ENCODE assay signal across 21 cellular contexts in the genomic region with DNA sequence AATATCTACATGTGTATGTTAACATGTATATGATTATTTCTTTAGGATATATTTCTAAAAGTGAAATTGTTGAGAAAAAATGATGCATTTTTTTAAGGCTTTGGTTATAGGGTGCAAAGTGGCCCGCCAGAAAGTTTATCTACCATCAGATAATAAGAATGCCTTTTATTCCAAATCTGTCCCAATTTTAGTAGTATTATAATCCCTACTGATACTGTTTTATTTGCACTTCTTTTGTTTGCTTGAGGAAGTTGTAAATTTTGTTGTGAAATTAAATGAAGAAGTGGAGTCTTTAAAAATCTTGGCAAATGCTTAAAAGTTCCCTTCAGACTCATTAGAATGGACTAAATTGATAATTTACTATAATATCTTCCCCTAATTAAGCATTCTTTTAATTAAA.
DNase-seq lines count a peak whose midpoint lies in the region; ATAC-seq and TF ChIP-seq lines count a peak whose summit lies in the region.
"Had no signal": no experiment of that assay in that cellular context is flagged by ENCODE, and none has a peak within 500 bp of the region (broad histone marks: within the 10 kb centered on the region; RNA-seq: fewer than 3 reads in every experiment).

No MANE protein-coding gene starts in this region.

- H3K4me3 Mint-ChIP-seq in central memory CD8-positive, alpha-beta T cell, result no peak overlapping the region
- H3K4me3 Mint-ChIP-seq: CD4-positive, CD25-positive, alpha-beta regulatory T cell; T-cell had no signal

- TF ChIP-seq CTCF in HEK293 (tag by site-specific recombination; IDR thresholded peaks at IDR 0.05) (no peak), upper lobe of right lung (IDR thresholded peaks at IDR 0.05) (no peak), tibial nerve (IDR thresholded peaks at IDR 0.05) (no peak)

- H3K27me3 ChIP-seq in upper lobe of right lung, result no peaks in the 10 kb centered on the region
- H3K27me3 ChIP-seq in tibial nerve, result no peaks in the 10 kb centered on the region
- H3K27me3 ChIP-seq: MG63 had no signal

- POLR2A ChIA-PET in HEK293 (lab: Yijun Ruan, JAX), result no interaction called here

- no peak for TF ChIP-seq EP300 in tibial nerve (IDR thresholded peaks at IDR 0.05)

- H3K27me3 Mint-ChIP-seq in central memory CD8-positive, alpha-beta T cell, result no peaks in the 10 kb centered on the region
- H3K27me3 Mint-ChIP-seq: CD4-positive, CD25-positive, alpha-beta regulatory T cell; T-cell had no signal

- no peaks in the 10 kb centered on the region for H3K36me3 ChIP-seq in HEK293 (ENCODE audit: control insufficient read depth in 2 of 2, insufficient read depth in 1 of 2, low read length in 2 of 2)
- H3K36me3 ChIP-seq in upper lobe of right lung, result no peaks in the 10 kb centered on the region
- no peaks in the 10 kb centered on the region for H3K36me3 ChIP-seq in tibial nerve
- H3K36me3 ChIP-seq: MG63 had no signal

- H3K9me3 ChIP-seq in HEK293 (ENCODE audit: control insufficient read depth, insufficient read depth, low read depth, low read length), result no peaks in the 10 kb centered on the region
- H3K9me3 ChIP-seq in upper lobe of right lung, result no peaks in the 10 kb centered on the region
- H3K9me3 ChIP-seq in tibial nerve, result no peaks in the 10 kb centered on the region
- H3K9me3 ChIP-seq: MG63 had no signal

- peak overlapping the region; percentile 71 for H3K27ac Mint-ChIP-seq in central memory CD8-positive, alpha-beta T cell (ENCODE audit: low read depth)
- H3K27ac Mint-ChIP-seq: T-cell had no signal

- no peak overlapping the region for H3K27ac ChIP-seq in HEK293 (ENCODE audit: extremely low read depth, low read depth, low read length)
- no peak overlapping the region for H3K27ac ChIP-seq in upper lobe of right lung
- H3K27ac ChIP-seq in tibial nerve, result no peak overlapping the region

- no peak for ATAC-seq in central memory CD8-positive, alpha-beta T cell (replicated peaks; ENCODE audit: extremely low read depth, poor library complexity, severe bottlenecking)
- no peak for ATAC-seq in upper lobe of right lung
- ATAC-seq: T-cell had no signal

- H3K4me3 ChIP-seq in HEK293 (ENCODE audit: low read depth, low read length) (no peak overlapping the region), upper lobe of right lung (no peak overlapping the region), tibial nerve (no peak overlapping the region)
- H3K4me3 ChIP-seq: MG63 had no signal

- peaks cover 7% of the 10 kb centered on the region for H3K36me3 Mint-ChIP-seq in central memory CD8-positive, alpha-beta T cell (ENCODE audit: insufficient read depth)
- H3K36me3 Mint-ChIP-seq: CD4-positive, CD25-positive, alpha-beta regulatory T cell had no signal

- intact Hi-C loops in upper lobe of right lung (cut with DNase I), result no loop called here

- H3K9me3 Mint-ChIP-seq in central memory CD8-positive, alpha-beta T cell, result no peaks in the 10 kb centered on the region
- H3K9me3 Mint-ChIP-seq: CD4-positive, CD25-positive, alpha-beta regulatory T cell; T-cell had no signal

- TF ChIP-seq POLR2A in tibial nerve (IDR thresholded peaks at IDR 0.05), result no peak

- H3K4me1 ChIP-seq in HEK293 (ENCODE audit: control insufficient read depth, insufficient read depth, low read length) (peaks cover 79% of the 10 kb centered on the region), upper lobe of right lung (peaks cover 48% of the 10 kb centered on the region), tibial nerve (peaks cover 5 to 88% (median 24%) of the 10 kb centered on the region in 4 donors)

- CTCF ChIA-PET in HEK293 (lab: Yijun Ruan, JAX), result interaction anchor here (0.8 to 1.1 kb wide), 2 partner anchors 46 to 56 kb away, joined by 3 to 4 read pairs; no protein-coding TSS in a partner anchor

- WGBS in tibial nerve, 2 donors, result 89 to 91% methylated on average over 1 of the region's 1 CpG

- H3K4me1 Mint-ChIP-seq in central memory CD8-positive, alpha-beta T cell, result peaks cover 47% of the 10 kb centered on the region

- DNase-seq in NOMO-1 treated with DMSO at 0.1 percent for 48 hours (lab: John Stamatoyannopoulos, UW; ENCODE audit: unreplicated experiment) (peak; percentile 61), Ammon's horn (ENCODE audit: low spot score) (no peak), upper lobe of right lung (no peak), tibial nerve (ENCODE audit: low spot score in 2 of 2) (no peak), medulla oblongata (ENCODE audit: extremely low spot score) (no peak)
- DNase-seq in central memory CD8-positive, alpha-beta T cell (ENCODE audit: low spot score in 2 of 2), result no peak
- DNase-seq: CD4-positive, CD25-positive, alpha-beta regulatory T cell; DMS153; DND-41; H7; KBM-7; MG63; NCI-H1092; NCI-H1417 treated with DMSO at 0.1 percent for 48 hours; NCI-H1694 treated with DMSO at 0.1 percent for 48 hours; NCI-H2081; NCI-H2227 treated with DMSO at 0.1 percent for 48 hours; NCI-H510A; Right ventricle myocardium superior; T-cell had no signal

TF ChIP-seq in HEK293, 187 proteins besides CTCF, POLR2A, EP300 and RAD21:
- TF ChIP-seq ZNF48 (tag by site-specific recombination; IDR thresholded peaks at IDR 0.05) (no peak), ZNF843 (tag by site-specific recombination; IDR thresholded peaks at IDR 0.05) (peak; percentile 30; the same call in 1 of the 2 replicates), PRDM6 (tag by site-specific recombination; IDR thresholded peaks at IDR 0.05) (peak; percentile 82), ZNF433 (tag by site-specific recombination; IDR thresholded peaks at IDR 0.05; ENCODE audit: low read depth) (no peak), FEZF1 (tag by site-specific recombination; IDR thresholded peaks at IDR 0.05) (peak; percentile 80)
